In the genomic region with DNA sequence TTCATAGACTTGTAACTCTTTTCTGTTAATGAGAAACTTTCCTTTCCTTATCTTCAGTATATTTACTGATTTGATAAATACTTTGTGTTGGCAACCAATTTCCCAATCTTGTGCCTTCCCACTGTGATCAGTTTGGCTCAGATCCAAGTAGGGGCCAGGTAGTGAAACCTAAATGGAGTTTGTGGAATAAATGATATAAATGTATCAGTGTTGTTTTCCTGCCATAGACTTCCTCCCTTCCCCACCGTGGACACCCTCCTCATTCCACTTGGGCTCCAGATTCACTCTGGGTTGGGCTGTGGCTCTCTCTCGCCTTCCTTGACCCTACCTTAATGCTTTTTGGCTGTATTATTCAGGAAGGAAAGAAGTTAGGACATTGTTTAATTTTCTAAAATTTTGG, we compare ENCODE assay signal across 9 cellular contexts. TPM values are rescaled to one million over a fixed set of nuclear protein-coding genes. Genes with fewer than 3 reads are reported as not detected.
A peak's percentile ranks its signal among the peaks of the same experiment; 100 is the strongest.
DNase-seq lines count a peak whose midpoint lies in the region; ATAC-seq and TF ChIP-seq lines count a peak whose summit lies in the region.
"Had no signal": no experiment of that assay in that cellular context is flagged by ENCODE, and none has a peak within 500 bp of the region (broad histone marks: within the 10 kb centered on the region; RNA-seq: fewer than 3 reads in every experiment).

No MANE protein-coding gene starts in this region.

- no peak for TF ChIP-seq CTCF in right atrium auricular region (IDR thresholded peaks at IDR 0.05)

- H3K27ac ChIP-seq in right atrium auricular region: peak overlapping the region; percentile 0 to 78

- no peak for ATAC-seq in left cardiac atrium
- no peak for ATAC-seq in memory B cell (ENCODE audit: low read depth)
- no peak for ATAC-seq in HG03045 (IDR thresholded peaks at IDR 0.05; ENCODE audit: unreplicated experiment)

- H3K27me3 Mint-ChIP-seq in activated naive CD8-positive, alpha-beta T cell treated with anti-CD3 and anti-CD28 coated beads for 36 hours: peaks cover 11% of the 10 kb centered on the region
- H3K27me3 Mint-ChIP-seq in memory B cell: peaks cover 3% of the 10 kb centered on the region

- no peaks in the 10 kb centered on the region for H3K27me3 ChIP-seq in right atrium auricular region

- peak overlapping the region; percentile 97 for H3K4me3 Mint-ChIP-seq in activated naive CD8-positive, alpha-beta T cell treated with anti-CD3 and anti-CD28 coated beads for 36 hours
- H3K4me3 Mint-ChIP-seq in memory B cell: no peak overlapping the region

- intact Hi-C loops in left cardiac atrium (cut with DNase I): loop anchor here in 1 of 2 donors (10.0 kb wide), 1 partner anchor 216 kb away; no protein-coding TSS in a partner anchor

- no peak overlapping the region for H3K27ac Mint-ChIP-seq in activated naive CD8-positive, alpha-beta T cell treated with anti-CD3 and anti-CD28 coated beads for 36 hours
- peak overlapping the region; percentile 3 for H3K27ac Mint-ChIP-seq in memory B cell

- no peaks in the 10 kb centered on the region for H3K9me3 ChIP-seq in right atrium auricular region

- H3K36me3 ChIP-seq in right atrium auricular region: no peaks in the 10 kb centered on the region

- H3K9me3 Mint-ChIP-seq in activated naive CD8-positive, alpha-beta T cell treated with anti-CD3 and anti-CD28 coated beads for 36 hours: no peaks in the 10 kb centered on the region
- H3K9me3 Mint-ChIP-seq in memory B cell: no peaks in the 10 kb centered on the region

- DNase-seq in right atrium auricular region (ENCODE audit: low spot score) (no peak), left cardiac atrium (no peak), memory B cell (ENCODE audit: low spot score in 2 of 2) (no peak), NCI-H2196 (lab: John Stamatoyannopoulos, UW; ENCODE audit: unreplicated experiment) (no peak), ureter (ENCODE audit: low spot score) (no peak), retina (no peak)
- no peak for DNase-seq in activated naive CD8-positive, alpha-beta T cell treated with anti-CD3 and anti-CD28 coated beads for 36 hours
- DNase-seq: posterior cingulate gyrus had no signal

- H3K4me3 ChIP-seq in right atrium auricular region: peak overlapping the region in 1 of 2 donors; percentile 80

- peaks cover 0 to 27% of the 10 kb centered on the region in 2 donors for H3K4me1 ChIP-seq in right atrium auricular region

- H3K36me3 Mint-ChIP-seq in activated naive CD8-positive, alpha-beta T cell treated with anti-CD3 and anti-CD28 coated beads for 36 hours: peaks cover 2% of the 10 kb centered on the region
- peaks cover 5% of the 10 kb centered on the region for H3K36me3 Mint-ChIP-seq in memory B cell

- peaks cover 29% of the 10 kb centered on the region for H3K4me1 Mint-ChIP-seq in activated naive CD8-positive, alpha-beta T cell treated with anti-CD3 and anti-CD28 coated beads for 36 hours
- H3K4me1 Mint-ChIP-seq in memory B cell: peaks cover 18% of the 10 kb centered on the region

RNA-seq across cellular contexts. Expression of gene ZKSCAN3, which starts 1.3 kb away (rescaled TPM):
- total RNA-seq in right atrium auricular region (1 to 10 TPM; 2.3 to 3.7 TPM), left cardiac atrium (1 to 10 TPM; 3.2 to 4.6 TPM), ureter (8.7 TPM)
- 1 to 10 TPM; 1.8 TPM for total RNA-seq in activated naive CD8-positive, alpha-beta T cell treated with anti-CD3 and anti-CD28 coated beads for 36 hours

RNA-seq across cellular contexts. Expression of gene ZSCAN31, which starts 15.1 kb away (rescaled TPM):
- total RNA-seq in right atrium auricular region (10 to 100 TPM in 1 of 2 donors, 1 to 10 TPM in 1; 9.9 to 14.5 TPM), left cardiac atrium (10 to 100 TPM in 1 of 2 donors, 1 to 10 TPM in 1; 8.4 to 11.4 TPM), ureter (13.9 TPM)
- total RNA-seq in activated naive CD8-positive, alpha-beta T cell treated with anti-CD3 and anti-CD28 coated beads for 36 hours: 1 to 10 TPM; 2.5 to 3.0 TPM

RNA-seq across cellular contexts. Expression of gene ZSCAN12, which starts 48.5 kb away (rescaled TPM):
- total RNA-seq in right atrium auricular region (1 to 10 TPM; 2.1 to 3.4 TPM), left cardiac atrium (1 to 10 TPM; 2.6 to 3.7 TPM), ureter (11.1 TPM)
- 1 to 10 TPM; 6.8 to 7.2 TPM for total RNA-seq in activated naive CD8-positive, alpha-beta T cell treated with anti-CD3 and anti-CD28 coated beads for 36 hours
